In the genomic region with DNA sequence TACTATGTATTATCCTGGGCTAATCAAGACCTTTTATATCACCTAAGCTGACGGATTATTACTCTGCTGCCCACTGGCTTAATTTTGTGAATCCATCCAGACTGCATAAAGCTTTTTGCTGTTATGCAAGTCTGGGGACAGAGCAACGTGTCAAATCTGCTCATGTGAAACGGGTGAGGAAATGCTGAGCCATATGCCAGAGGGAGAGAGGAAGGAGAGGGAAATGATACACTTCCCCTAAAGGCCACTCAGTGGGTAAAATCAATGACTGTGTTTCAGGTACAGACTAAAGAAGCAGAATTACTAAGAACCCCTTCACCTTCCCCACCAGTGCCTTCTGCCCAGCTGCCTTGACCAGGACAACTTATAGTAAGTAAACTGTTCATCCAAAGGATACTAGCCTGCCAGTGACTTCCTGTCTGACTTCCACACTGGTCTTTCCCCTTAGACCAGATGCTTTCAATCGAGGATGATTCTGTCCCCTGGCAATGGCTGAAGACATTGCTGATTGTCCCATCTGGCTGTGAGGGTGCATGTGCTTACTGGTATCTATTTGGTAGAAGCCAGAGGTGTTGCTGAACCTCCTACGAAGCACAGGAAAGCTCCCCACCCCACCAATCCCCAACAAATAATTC, we compare ENCODE assay signal across 12 cellular contexts. TPM values are rescaled to one million over a fixed set of nuclear protein-coding genes. Genes with fewer than 3 reads are reported as not detected.
DNase-seq lines count a peak whose midpoint lies in the region; ATAC-seq and TF ChIP-seq lines count a peak whose summit lies in the region.
"Had no signal": no experiment of that assay in that cellular context is flagged by ENCODE, and none has a peak within 500 bp of the region (broad histone marks: within the 10 kb centered on the region; RNA-seq: fewer than 3 reads in every experiment).

No MANE protein-coding gene starts in this region.

- no peak overlapping the region for H3K4me3 Mint-ChIP-seq in stimulated activated naive CD8-positive, alpha-beta T cell treated with anti-CD3 and anti-CD28 coated beads, Interleukin-15, Interleukin-2, amounts not matched to agents 100 ng/mL and 50 ng/mL, for 24 hours
- no peak overlapping the region for H3K4me3 Mint-ChIP-seq in activated B cell treated with CpG ODN at 0.5 μM for 24 hours

- H3K36me3 Mint-ChIP-seq in stimulated activated naive CD8-positive, alpha-beta T cell treated with anti-CD3 and anti-CD28 coated beads, Interleukin-15, Interleukin-2, amounts not matched to agents 100 ng/mL and 50 ng/mL, for 24 hours (ENCODE audit: low read depth): peaks cover 92% of the 10 kb centered on the region
- H3K36me3 Mint-ChIP-seq in activated B cell treated with CpG ODN at 0.5 μM for 24 hours (ENCODE audit: low read depth): peaks cover 87% of the 10 kb centered on the region

- peaks cover 0 to 45% of the 10 kb centered on the region in 2 donors for H3K4me1 ChIP-seq in left lung

- CTCF ChIA-PET in activated B cell treated with CpG ODN at 0.5 μM for 24 hours (lab: Charles Lee): no interaction called here

- peaks cover 14% of the 10 kb centered on the region for H3K4me1 Mint-ChIP-seq in stimulated activated naive CD8-positive, alpha-beta T cell treated with anti-CD3 and anti-CD28 coated beads, Interleukin-15, Interleukin-2, amounts not matched to agents 100 ng/mL and 50 ng/mL, for 24 hours (ENCODE audit: low read depth)
- H3K4me1 Mint-ChIP-seq in activated B cell treated with CpG ODN at 0.5 μM for 24 hours: no peaks in the 10 kb centered on the region

- no peaks in the 10 kb centered on the region for H3K27me3 Mint-ChIP-seq in stimulated activated naive CD8-positive, alpha-beta T cell treated with anti-CD3 and anti-CD28 coated beads, Interleukin-15, Interleukin-2, amounts not matched to agents 100 ng/mL and 50 ng/mL, for 24 hours
- no peaks in the 10 kb centered on the region for H3K27me3 Mint-ChIP-seq in activated B cell treated with CpG ODN at 0.5 μM for 24 hours

- intact Hi-C loops in activated B cell treated with CpG ODN at 0.5 μM for 24 hours (cut with micrococcal nuclease): no loop called here
- intact Hi-C loops in left lung (cut with DNase I): no loop called here

- H3K36me3 ChIP-seq in left lung (peaks cover 0 to 97% of the 10 kb centered on the region in 2 donors), brain microvascular endothelial cell (replicated peaks) (peaks cover 79% of the 10 kb centered on the region)

- H3K4me3 ChIP-seq in left lung (no peak overlapping the region), brain microvascular endothelial cell (ENCODE audit: low read depth, low read length) (no peak overlapping the region)
- H3K4me3 ChIP-seq: smooth muscle cell had no signal

- no peak for ATAC-seq in stimulated activated naive CD8-positive, alpha-beta T cell treated with anti-CD3 and anti-CD28 coated beads, Interleukin-15, Interleukin-2, amounts not matched to agents 100 U/mL and 50 U/mL, for 24 hours
- ATAC-seq in activated B cell treated with CpG ODN at 0.5 μM for 24 hours (ENCODE audit: low read depth) (no peak), left lung (peak; percentile 8)

- peak overlapping the region in 1 of 2 donors; percentile 35 for H3K27ac ChIP-seq in left lung
- H3K27ac ChIP-seq in brain microvascular endothelial cell: no peak overlapping the region

- peak overlapping the region; percentile 34 for H3K27ac Mint-ChIP-seq in stimulated activated naive CD8-positive, alpha-beta T cell treated with anti-CD3 and anti-CD28 coated beads, Interleukin-15, Interleukin-2, amounts not matched to agents 100 ng/mL and 50 ng/mL, for 24 hours
- peak overlapping the region; percentile 10 for H3K27ac Mint-ChIP-seq in activated B cell treated with CpG ODN at 0.5 μM for 24 hours

- POLR2A ChIA-PET in activated B cell treated with CpG ODN at 0.5 μM for 24 hours (lab: Charles Lee): interaction anchor here (0.6 to 0.7 kb wide), 2 partner anchors 17 to 91 kb away, joined by 3 to 4 read pairs; no protein-coding TSS in a partner anchor

- no peaks in the 10 kb centered on the region for H3K27me3 ChIP-seq in left lung
- H3K27me3 ChIP-seq in brain microvascular endothelial cell (replicated peaks): no peaks in the 10 kb centered on the region

- TF ChIP-seq CTCF in activated B cell treated with CpG ODN at 0.5 μM for 24 hours (IDR thresholded peaks at IDR 0.05): no peak
- no peak for TF ChIP-seq CTCF in left lung (IDR thresholded peaks at IDR 0.05)
- no peak for TF ChIP-seq CTCF in brain microvascular endothelial cell (IDR thresholded peaks at IDR 0.05; ENCODE audit: low read depth, low read length, missing control alignments)

- DNase-seq in stimulated activated naive CD8-positive, alpha-beta T cell treated with anti-CD3 and anti-CD28 coated beads, Interleukin-15, Interleukin-2, amounts not matched to agents 100 U/mL and 50 U/mL, for 24 hours: no peak
- DNase-seq in activated B cell treated with CpG ODN at 0.5 μM for 24 hours (no peak), left lung (no peak), NCI-H1694 treated with DMSO at 0.1 percent for 48 hours (lab: John Stamatoyannopoulos, UW) (no peak), brain microvascular endothelial cell (no peak), NCI-H1105 (lab: John Stamatoyannopoulos, UW) (no peak)
- no peak for DNase-seq in stimulated activated CD4-positive, alpha-beta T cell treated with anti-CD3 and anti-CD28 coated beads, Interleukin-2, amount 100 ng/mL, for 24 hours
- DNase-seq: GOT3; NCI-H1694; NK-92 treated with Interleukin-12 subunit alpha and Interleukin-12 subunit beta, amount 100 ng/mL, for 24 hours had no signal

- no peaks in the 10 kb centered on the region for H3K9me3 ChIP-seq in left lung

- H3K9me3 Mint-ChIP-seq in stimulated activated naive CD8-positive, alpha-beta T cell treated with anti-CD3 and anti-CD28 coated beads, Interleukin-15, Interleukin-2, amounts not matched to agents 100 ng/mL and 50 ng/mL, for 24 hours: no peaks in the 10 kb centered on the region
- no peaks in the 10 kb centered on the region for H3K9me3 Mint-ChIP-seq in activated B cell treated with CpG ODN at 0.5 μM for 24 hours

- in situ Hi-C loops in brain microvascular endothelial cell (cut with HindIII; ENCODE audit: low pct_ligation_motif_present, low sequenced_read_pairs): no loop called here

RNA-seq across cellular contexts. Expression of a gene that starts 43.0 kb away (rescaled TPM):
- total RNA-seq in activated B cell treated with CpG ODN at 0.5 μM for 24 hours: 71.2 and 85.1 TPM in 2 replicates
- total RNA-seq in left lung: 100 to 1,000 TPM; 118 to 144 TPM
